Comparison of ENCODE assay signal across 1 cellular context in the genomic region with DNA sequence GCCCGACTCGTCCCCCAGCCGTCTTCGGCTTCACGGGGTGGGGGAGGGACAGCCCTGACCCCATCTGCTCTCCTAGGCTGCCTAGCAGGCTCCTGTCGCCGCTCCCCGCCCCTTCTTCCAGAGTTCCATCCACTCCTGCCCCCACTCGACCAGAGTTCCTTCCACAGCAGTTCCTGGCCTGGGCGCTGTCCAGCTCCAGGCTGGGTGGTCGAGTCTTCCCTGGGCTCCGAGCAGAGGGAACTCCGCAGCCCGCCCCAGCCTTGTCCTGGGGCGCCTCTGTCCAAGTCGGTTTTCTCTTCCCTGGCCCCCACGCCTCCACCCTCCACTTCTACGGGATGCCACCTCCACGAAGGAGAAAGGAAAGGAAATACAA.
TF ChIP-seq lines count a peak whose summit lies in the region.

No MANE protein-coding gene starts in this region.

TF ChIP-seq in HEK293, 187 proteins besides CTCF, POLR2A, EP300 and RAD21 (continued from another document):
- TF ChIP-seq, protein P1, sequence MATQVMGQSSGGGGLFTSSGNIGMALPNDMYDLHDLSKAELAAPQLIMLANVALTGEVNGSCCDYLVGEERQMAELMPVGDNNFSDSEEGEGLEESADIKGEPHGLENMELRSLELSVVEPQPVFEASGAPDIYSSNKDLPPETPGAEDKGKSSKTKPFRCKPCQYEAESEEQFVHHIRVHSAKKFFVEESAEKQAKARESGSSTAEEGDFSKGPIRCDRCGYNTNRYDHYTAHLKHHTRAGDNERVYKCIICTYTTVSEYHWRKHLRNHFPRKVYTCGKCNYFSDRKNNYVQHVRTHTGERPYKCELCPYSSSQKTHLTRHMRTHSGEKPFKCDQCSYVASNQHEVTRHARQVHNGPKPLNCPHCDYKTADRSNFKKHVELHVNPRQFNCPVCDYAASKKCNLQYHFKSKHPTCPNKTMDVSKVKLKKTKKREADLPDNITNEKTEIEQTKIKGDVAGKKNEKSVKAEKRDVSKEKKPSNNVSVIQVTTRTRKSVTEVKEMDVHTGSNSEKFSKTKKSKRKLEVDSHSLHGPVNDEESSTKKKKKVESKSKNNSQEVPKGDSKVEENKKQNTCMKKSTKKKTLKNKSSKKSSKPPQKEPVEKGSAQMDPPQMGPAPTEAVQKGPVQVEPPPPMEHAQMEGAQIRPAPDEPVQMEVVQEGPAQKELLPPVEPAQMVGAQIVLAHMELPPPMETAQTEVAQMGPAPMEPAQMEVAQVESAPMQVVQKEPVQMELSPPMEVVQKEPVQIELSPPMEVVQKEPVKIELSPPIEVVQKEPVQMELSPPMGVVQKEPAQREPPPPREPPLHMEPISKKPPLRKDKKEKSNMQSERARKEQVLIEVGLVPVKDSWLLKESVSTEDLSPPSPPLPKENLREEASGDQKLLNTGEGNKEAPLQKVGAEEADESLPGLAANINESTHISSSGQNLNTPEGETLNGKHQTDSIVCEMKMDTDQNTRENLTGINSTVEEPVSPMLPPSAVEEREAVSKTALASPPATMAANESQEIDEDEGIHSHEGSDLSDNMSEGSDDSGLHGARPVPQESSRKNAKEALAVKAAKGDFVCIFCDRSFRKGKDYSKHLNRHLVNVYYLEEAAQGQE (tag by site-specific recombination; IDR thresholded peaks at IDR 0.05), result peak; percentile 96
- no peak for TF ChIP-seq IKZF3 (tag by site-specific recombination; IDR thresholded peaks at IDR 0.05)
TF ChIP-seq in HEK293: peak in this region for 1.
